In the genomic region with DNA sequence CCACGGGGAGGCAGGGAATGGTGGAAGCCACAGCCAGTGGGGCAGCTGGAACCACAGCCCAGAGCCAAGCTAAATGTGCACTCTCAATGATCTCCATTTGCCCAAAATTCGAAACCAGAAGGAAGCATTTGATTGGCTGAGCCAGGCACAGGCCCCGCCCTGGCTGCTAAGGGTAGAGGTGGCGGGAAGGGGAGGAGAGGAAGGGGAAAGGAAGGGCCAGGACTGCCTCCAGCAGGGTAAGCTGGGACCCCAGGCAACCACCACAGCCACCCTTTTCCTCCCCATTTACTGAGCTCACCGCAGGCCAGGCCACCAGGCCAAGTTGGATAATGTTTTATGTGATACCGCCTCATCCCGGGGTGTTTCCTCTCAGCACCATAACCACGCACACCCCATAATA, we compare ENCODE assay signal across 16 cellular contexts.
DNase-seq lines count a peak whose midpoint lies in the region; ATAC-seq and TF ChIP-seq lines count a peak whose summit lies in the region.
"Had no signal": no experiment of that assay in that cellular context is flagged by ENCODE, and none has a peak within 500 bp of the region (broad histone marks: within the 10 kb centered on the region; RNA-seq: fewer than 3 reads in every experiment).

No MANE protein-coding gene starts in this region.

- no peaks in the 10 kb centered on the region for H3K9me3 Mint-ChIP-seq in natural killer cell treated with Interleukin-12 subunit alpha and Interleukin-12 subunit beta and Interleukin-15 and Interleukin-18, amount 100 ng/mL, for 72 hours
- H3K9me3 Mint-ChIP-seq in natural killer cell = no peaks in the 10 kb centered on the region
- no peaks in the 10 kb centered on the region for H3K9me3 Mint-ChIP-seq in central memory CD8-positive, alpha-beta T cell
- no peaks in the 10 kb centered on the region for H3K9me3 Mint-ChIP-seq in type B pancreatic cell

- no peak overlapping the region for H2AFZ ChIP-seq in PC-9

- H3K79me2 ChIP-seq in PC-9 (ENCODE audit: low read depth) = no peaks in the 10 kb centered on the region

- H3K9me3 ChIP-seq in Peyer's patch = no peaks in the 10 kb centered on the region
- no peaks in the 10 kb centered on the region for H3K9me3 ChIP-seq in PC-9 (ENCODE audit: insufficient read depth, low read depth)
- H3K9me3 ChIP-seq: heart left ventricle, MG63, mucosa of descending colon, SJSA1, testis had no signal

- peak overlapping the region in 3 of 4 donors; percentile 25 to 72 (median 35) for H3K27ac ChIP-seq in Peyer's patch
- no peak overlapping the region for H3K27ac ChIP-seq in PC-9
- H3K27ac ChIP-seq: SJSA1, testis had no signal

- H3K4me3 Mint-ChIP-seq in natural killer cell treated with Interleukin-12 subunit alpha and Interleukin-12 subunit beta and Interleukin-15 and Interleukin-18, amount 100 ng/mL, for 72 hours = peak overlapping the region; percentile 49
- H3K4me3 Mint-ChIP-seq in natural killer cell = no peak overlapping the region
- no peak overlapping the region for H3K4me3 Mint-ChIP-seq in central memory CD8-positive, alpha-beta T cell
- no peak overlapping the region for H3K4me3 Mint-ChIP-seq in type B pancreatic cell
- H3K4me3 Mint-ChIP-seq: activated naive CD8-positive, alpha-beta T cell had no signal

- no TSS peak for BruUV-seq in PC-9 (replicated peaks; lab: Mats Ljungman, UMichigan)

- H3K27me3 ChIP-seq in Peyer's patch (no peaks in the 10 kb centered on the region), PC-9 (ENCODE audit: insufficient read depth, low read depth) (peaks cover 21% of the 10 kb centered on the region)
- H3K27me3 ChIP-seq: MG63, SJSA1, testis had no signal

- no peaks in the 10 kb centered on the region for H3K4me1 Mint-ChIP-seq in natural killer cell treated with Interleukin-12 subunit alpha and Interleukin-12 subunit beta and Interleukin-15 and Interleukin-18, amount 100 ng/mL, for 72 hours (ENCODE audit: low read depth in 2 of 2)
- peaks cover 0 to 8% of the 10 kb centered on the region in 2 donors for H3K4me1 Mint-ChIP-seq in natural killer cell
- H3K4me1 Mint-ChIP-seq in central memory CD8-positive, alpha-beta T cell = peaks cover 4% of the 10 kb centered on the region
- peaks cover 9% of the 10 kb centered on the region for H3K4me1 Mint-ChIP-seq in type B pancreatic cell (ENCODE audit: unreplicated experiment)

- no peak for DNase-seq in natural killer cell treated with Interleukin-12 subunit alpha and Interleukin-12 subunit beta and Interleukin-15 and Interleukin-18, amount 100 ng/mL, for 72 hours (ENCODE audit: low spot score)
- DNase-seq in natural killer cell (no peak), Peyer's patch (no peak), type B pancreatic cell (ENCODE audit: extremely low spot score, unreplicated experiment) (no peak), MV-4-11 (lab: John Stamatoyannopoulos, UW) (no peak), PC-9 (no peak)
- no peak for DNase-seq in central memory CD8-positive, alpha-beta T cell (ENCODE audit: low spot score in 2 of 2)
- DNase-seq: NCI-H1694, NCI-H774, testis had no signal

- no peak overlapping the region for H3K4me2 ChIP-seq in PC-9

- no peaks in the 10 kb centered on the region for H3K36me3 Mint-ChIP-seq in natural killer cell treated with Interleukin-12 subunit alpha and Interleukin-12 subunit beta and Interleukin-15 and Interleukin-18, amount 100 ng/mL, for 72 hours
- H3K36me3 Mint-ChIP-seq in natural killer cell (no peaks in the 10 kb centered on the region), type B pancreatic cell (no peaks in the 10 kb centered on the region)
- no peaks in the 10 kb centered on the region for H3K36me3 Mint-ChIP-seq in central memory CD8-positive, alpha-beta T cell (ENCODE audit: insufficient read depth)
- H3K36me3 Mint-ChIP-seq: activated naive CD8-positive, alpha-beta T cell had no signal

- no peak overlapping the region for H3K4me3 ChIP-seq in Peyer's patch
- no peak overlapping the region for H3K4me3 ChIP-seq in PC-9
- H3K4me3 ChIP-seq: heart left ventricle, MG63, mucosa of descending colon, SJSA1, testis had no signal

- no peak overlapping the region for H3K27ac Mint-ChIP-seq in natural killer cell treated with Interleukin-12 subunit alpha and Interleukin-12 subunit beta and Interleukin-15 and Interleukin-18, amount 100 ng/mL, for 72 hours
- H3K27ac Mint-ChIP-seq in natural killer cell (no peak overlapping the region), type B pancreatic cell (no peak overlapping the region)
- H3K27ac Mint-ChIP-seq in central memory CD8-positive, alpha-beta T cell (ENCODE audit: low read depth) = peak overlapping the region; percentile 83
- H3K27ac Mint-ChIP-seq: activated naive CD8-positive, alpha-beta T cell had no signal

- no peak for ATAC-seq in natural killer cell treated with Interleukin-12 subunit alpha and Interleukin-12 subunit beta and Interleukin-15 and Interleukin-18, amount 100 ng/mL, for 72 hours
- no peak for ATAC-seq in natural killer cell
- ATAC-seq in central memory CD8-positive, alpha-beta T cell (replicated peaks; ENCODE audit: extremely low read depth, poor library complexity, severe bottlenecking) = no peak
- ATAC-seq: right cardiac atrium had no signal

- H3F3A ChIP-seq in PC-9 (ENCODE audit: insufficient read depth, low read depth) = no peaks in the 10 kb centered on the region

- no peaks in the 10 kb centered on the region for H4K20me1 ChIP-seq in PC-9 (ENCODE audit: insufficient read depth)

- H3K9me2 ChIP-seq in PC-9 (ENCODE audit: insufficient read depth) = no peaks in the 10 kb centered on the region

- H3K36me3 ChIP-seq in Peyer's patch (no peaks in the 10 kb centered on the region), PC-9 (ENCODE audit: low read depth) (no peaks in the 10 kb centered on the region)
- H3K36me3 ChIP-seq: heart left ventricle, MG63, SJSA1 had no signal

- POLR2A ChIA-PET in PC-9 (lab: Charles Lee; ENCODE audit: unreplicated experiment) = interaction anchor here (0.6 kb wide), 1 partner anchor 1113 kb away, joined by 5 read pairs; no protein-coding TSS in a partner anchor

- H3K27me3 Mint-ChIP-seq in natural killer cell treated with Interleukin-12 subunit alpha and Interleukin-12 subunit beta and Interleukin-15 and Interleukin-18, amount 100 ng/mL, for 72 hours = peaks cover 0 to 9% of the 10 kb centered on the region in 2 donors
- H3K27me3 Mint-ChIP-seq in natural killer cell (ENCODE audit: low read depth in 2 of 2) = peaks cover 0 to 16% of the 10 kb centered on the region in 2 donors
- peaks cover 52% of the 10 kb centered on the region for H3K27me3 Mint-ChIP-seq in central memory CD8-positive, alpha-beta T cell
- H3K27me3 Mint-ChIP-seq in type B pancreatic cell = peaks cover 15% of the 10 kb centered on the region
- H3K27me3 Mint-ChIP-seq: activated naive CD8-positive, alpha-beta T cell had no signal

- no peak for TF ChIP-seq CTCF in natural killer cell (IDR thresholded peaks at IDR 0.05)
- TF ChIP-seq CTCF in Peyer's patch (IDR thresholded peaks at IDR 0.05) = no peak
- no peak for TF ChIP-seq CTCF in type B pancreatic cell (conservative IDR thresholded peaks at IDR 0.05)
- no peak for TF ChIP-seq CTCF in PC-9 (conservative IDR thresholded peaks at IDR 0.05)

- no peak for TF ChIP-seq POLR2A in Peyer's patch (IDR thresholded peaks at IDR 0.05)

- intact Hi-C loops in natural killer cell (cut with micrococcal nuclease) (no loop called here), PC-9 (cut with micrococcal nuclease; ENCODE audit: unreplicated experiment) (no loop called here)

- H3K4me1 ChIP-seq in Peyer's patch (no peaks in the 10 kb centered on the region), PC-9 (replicated peaks; ENCODE audit: insufficient read depth) (no peaks in the 10 kb centered on the region)
- H3K4me1 ChIP-seq: heart left ventricle, testis had no signal

- CTCF ChIA-PET in PC-9 (lab: Charles Lee) = interaction anchor here (0.6 to 0.7 kb wide), 2 partner anchors 113 to 493 kb away, joined by 3 to 8 read pairs; no protein-coding TSS in a partner anchor
